Comparison of ENCODE assay signal across 9 cellular contexts in genomic region chr3:192063570-192063969, GRCh38.
DNase-seq lines count a peak whose midpoint lies in the region; ATAC-seq and TF ChIP-seq lines count a peak whose summit lies in the region.
"Had no signal": no experiment of that assay in that cellular context is flagged by ENCODE, and none has a peak within 500 bp of the region (broad histone marks: within the 10 kb centered on the region; RNA-seq: fewer than 3 reads in every experiment).

No MANE protein-coding gene starts in this region.

- H3K36me3 Mint-ChIP-seq in activated T-cell treated with anti-CD3 and anti-CD28 coated beads, Interleukin-2, amount 50 U/mL, for 24 hours (ENCODE audit: low read depth): no peaks in the 10 kb centered on the region
- no peaks in the 10 kb centered on the region for H3K36me3 Mint-ChIP-seq in activated CD8-positive, alpha-beta T cell treated with anti-CD3 and anti-CD28 coated beads for 36 hours (ENCODE audit: low read depth)

- ATAC-seq in Right ventricle myocardium inferior: peak; percentile 52
- peak; percentile 85 for ATAC-seq in HG03439 (IDR thresholded peaks at IDR 0.05; ENCODE audit: unreplicated experiment)
- ATAC-seq in upper lobe of right lung: peak; percentile 57
- no peak for ATAC-seq in activated CD8-positive, alpha-beta T cell treated with anti-CD3 and anti-CD28 coated beads for 36 hours

- H3K9me3 Mint-ChIP-seq in activated T-cell treated with anti-CD3 and anti-CD28 coated beads, Interleukin-2, amount 50 U/mL, for 24 hours: peaks cover 7% of the 10 kb centered on the region
- H3K9me3 Mint-ChIP-seq in activated CD8-positive, alpha-beta T cell treated with anti-CD3 and anti-CD28 coated beads for 36 hours: peaks cover 4% of the 10 kb centered on the region

- H3K27ac ChIP-seq in right atrium auricular region (peak overlapping the region in 1 of 2 donors; percentile 10), fibroblast of lung (ENCODE audit: insufficient read depth, low read length) (no peak overlapping the region), upper lobe of right lung (no peak overlapping the region), colonic mucosa (no peak overlapping the region)

- no peak overlapping the region for H3K4me3 Mint-ChIP-seq in activated T-cell treated with anti-CD3 and anti-CD28 coated beads, Interleukin-2, amount 50 U/mL, for 24 hours
- H3K4me3 Mint-ChIP-seq in activated CD8-positive, alpha-beta T cell treated with anti-CD3 and anti-CD28 coated beads for 36 hours: no peak overlapping the region

- H3K9me3 ChIP-seq in right atrium auricular region (no peaks in the 10 kb centered on the region), fibroblast of lung (ENCODE audit: control insufficient read depth, insufficient read depth, low read depth, low read length) (no peaks in the 10 kb centered on the region), upper lobe of right lung (no peaks in the 10 kb centered on the region), colonic mucosa (no peaks in the 10 kb centered on the region)

- H3K27me3 ChIP-seq in right atrium auricular region: no peaks in the 10 kb centered on the region
- H3K27me3 ChIP-seq in fibroblast of lung (ENCODE audit: control insufficient read depth, insufficient read depth, low read length): no peaks in the 10 kb centered on the region
- no peaks in the 10 kb centered on the region for H3K27me3 ChIP-seq in upper lobe of right lung
- no peaks in the 10 kb centered on the region for H3K27me3 ChIP-seq in colonic mucosa

- H4K20me1 ChIP-seq in fibroblast of lung (ENCODE audit: control insufficient read depth, extremely low read depth, insufficient read depth, low read length): no peaks in the 10 kb centered on the region

- H3K27me3 Mint-ChIP-seq in activated T-cell treated with anti-CD3 and anti-CD28 coated beads, Interleukin-2, amount 50 U/mL, for 24 hours: no peaks in the 10 kb centered on the region
- no peaks in the 10 kb centered on the region for H3K27me3 Mint-ChIP-seq in activated CD8-positive, alpha-beta T cell treated with anti-CD3 and anti-CD28 coated beads for 36 hours

- intact Hi-C loops in Right ventricle myocardium inferior (cut with DNase I): no loop called here
- intact Hi-C loops in upper lobe of right lung (cut with DNase I): no loop called here
- intact Hi-C loops in colonic mucosa (cut with DNase I): no loop called here
- intact Hi-C loops in activated CD8-positive, alpha-beta T cell treated with anti-CD3 and anti-CD28 coated beads for 36 hours (cut with micrococcal nuclease): no loop called here

- TF ChIP-seq CTCF in right atrium auricular region (IDR thresholded peaks at IDR 0.05) (no peak), fibroblast of lung (conservative IDR thresholded peaks at IDR 0.05 in 1 of 2, IDR thresholded peaks at IDR 0.05 in 1 of 2; ENCODE audit: low read depth in 1 of 2, low read length in 2 of 2) (no peak), upper lobe of right lung (IDR thresholded peaks at IDR 0.05) (no peak), colonic mucosa (IDR thresholded peaks at IDR 0.05) (no peak)
- no peak for TF ChIP-seq CTCF in activated CD8-positive, alpha-beta T cell treated with anti-CD3 and anti-CD28 coated beads for 36 hours (IDR thresholded peaks at IDR 0.05)

- no peak overlapping the region for H2AFZ ChIP-seq in fibroblast of lung (ENCODE audit: low read length)

- no peak overlapping the region for H3K9ac ChIP-seq in fibroblast of lung (ENCODE audit: insufficient read depth, low read length)
- H3K9ac ChIP-seq in colonic mucosa (ENCODE audit: low read depth in 2 of 2, low read length in 2 of 2): no peak overlapping the region

- no peak for DNase-seq in Right ventricle myocardium inferior (ENCODE audit: missing footprints)
- no peak for DNase-seq in right atrium auricular region (ENCODE audit: low spot score)
- peak; percentile 2 to 76 for DNase-seq in fibroblast of lung (ENCODE audit: low read depth in 2 of 2)
- no peak for DNase-seq in upper lobe of right lung
- DNase-seq in colonic mucosa: no peak
- no peak for DNase-seq in activated T-cell treated with anti-CD3 and anti-CD28 coated beads, Interleukin-2, amount 50 U/mL, for 24 hours
- no peak for DNase-seq in activated CD8-positive, alpha-beta T cell treated with anti-CD3 and anti-CD28 coated beads for 36 hours
- DNase-seq: stimulated activated CD4-positive, alpha-beta T cell treated with anti-CD3 and anti-CD28 coated beads, Interleukin-4, amount 100 ng/mL, for 1 hour had no signal

- no peaks in the 10 kb centered on the region for H3K79me2 ChIP-seq in fibroblast of lung (ENCODE audit: control insufficient read depth, insufficient read depth, low read length)

- no peak overlapping the region for H3K4me2 ChIP-seq in fibroblast of lung (ENCODE audit: extremely low read depth, insufficient read depth, low read length)

- H3K4me1 Mint-ChIP-seq in activated T-cell treated with anti-CD3 and anti-CD28 coated beads, Interleukin-2, amount 50 U/mL, for 24 hours (ENCODE audit: low read depth): no peaks in the 10 kb centered on the region
- H3K4me1 Mint-ChIP-seq in activated CD8-positive, alpha-beta T cell treated with anti-CD3 and anti-CD28 coated beads for 36 hours (ENCODE audit: low read depth): no peaks in the 10 kb centered on the region

- H3K4me3 ChIP-seq in right atrium auricular region (no peak overlapping the region), fibroblast of lung (replicated peaks in 1 of 4; ENCODE audit: control extremely low read depth in 1 of 4, insufficient read depth in 1 of 4, low read depth in 3 of 4, low read length in 4 of 4) (no peak overlapping the region), upper lobe of right lung (no peak overlapping the region), colonic mucosa (no peak overlapping the region)

- H3K4me1 ChIP-seq in right atrium auricular region: no peaks in the 10 kb centered on the region
- no peaks in the 10 kb centered on the region for H3K4me1 ChIP-seq in fibroblast of lung (ENCODE audit: control insufficient read depth, extremely low read depth, insufficient read depth, low read length)
- H3K4me1 ChIP-seq in upper lobe of right lung: no peaks in the 10 kb centered on the region
- H3K4me1 ChIP-seq in colonic mucosa: no peaks in the 10 kb centered on the region

- no peak overlapping the region for H3K27ac Mint-ChIP-seq in activated T-cell treated with anti-CD3 and anti-CD28 coated beads, Interleukin-2, amount 50 U/mL, for 24 hours
- H3K27ac Mint-ChIP-seq in activated CD8-positive, alpha-beta T cell treated with anti-CD3 and anti-CD28 coated beads for 36 hours: no peak overlapping the region

- CTCF ChIA-PET in activated CD8-positive, alpha-beta T cell treated with anti-CD3 and anti-CD28 coated beads for 36 hours (lab: Charles Lee): no interaction called here

- H3K36me3 ChIP-seq in right atrium auricular region (no peaks in the 10 kb centered on the region), fibroblast of lung (ENCODE audit: control insufficient read depth, insufficient read depth, low read length) (no peaks in the 10 kb centered on the region), upper lobe of right lung (no peaks in the 10 kb centered on the region), colonic mucosa (no peaks in the 10 kb centered on the region)

- POLR2A ChIA-PET in activated CD8-positive, alpha-beta T cell treated with anti-CD3 and anti-CD28 coated beads for 36 hours (lab: Charles Lee): no interaction called here

Comparison
In these comparisons a context has a peak if more than half of its experiments do, and no peak if none do; other contexts are left out.
1. DNase-seq: peak in fibroblast of lung (2 of 2); none in Right ventricle myocardium inferior (single experiment), right atrium auricular region (single experiment), upper lobe of right lung (single experiment), colonic mucosa (single experiment), activated T-cell treated with anti-CD3 and anti-CD28 coated beads, Interleukin-2, amount 50 U/mL, for 24 hours (single experiment) and activated CD8-positive, alpha-beta T cell treated with anti-CD3 and anti-CD28 coated beads for 36 hours (single experiment).